In genomic region chr1:171868217-171868616, GRCh38 we compare ENCODE assay signal across 19 cellular contexts. TPM values are rescaled to one million over a fixed set of nuclear protein-coding genes. Genes with fewer than 3 reads are reported as not detected.
DNase-seq lines count a peak whose midpoint lies in the region; ATAC-seq, FAIRE-seq and TF ChIP-seq lines count a peak whose summit lies in the region.
"Had no signal": no experiment of that assay in that cellular context is flagged by ENCODE, and none has a peak within 500 bp of the region (broad histone marks: within the 10 kb centered on the region; RNA-seq: fewer than 3 reads in every experiment).

No MANE protein-coding gene starts in this region.

- H3K4me3 ChIP-seq in bronchial epithelial cell (ENCODE audit: low read depth, low read length) (no peak overlapping the region), lower lobe of right lung (no peak overlapping the region), tibial artery (no peak overlapping the region)
- H3K4me3 ChIP-seq: neural progenitor cell had no signal

- intact Hi-C loops in Calu3 (cut with micrococcal nuclease; ENCODE audit: unreplicated experiment): loop anchor here (5.0 kb wide), 1 partner anchor 44 kb away; no protein-coding TSS in a partner anchor
- intact Hi-C loops in lower lobe of right lung (cut with DNase I): no loop called here
- intact Hi-C loops in tibial artery (cut with DNase I; ENCODE audit: low total_unique reads): no loop called here

- peaks cover 4% of the 10 kb centered on the region for H3K27me3 Mint-ChIP-seq in Calu3 (ENCODE audit: unreplicated experiment)
- H3K27me3 Mint-ChIP-seq in activated CD8-positive, alpha-beta memory T cell treated with anti-CD3 and anti-CD28 coated beads, Interleukin-2, amount 10 ng/mL, durations not matched to agents 7 days and 5 days: peaks cover 20% of the 10 kb centered on the region

- H3K27ac ChIP-seq in lower lobe of right lung (no peak overlapping the region), tibial artery (no peak overlapping the region)
- H3K27ac ChIP-seq: neural progenitor cell, RWPE1 had no signal

- H3K36me3 ChIP-seq in bronchial epithelial cell (ENCODE audit: control insufficient read depth, insufficient read depth, low read length): no peaks in the 10 kb centered on the region
- no peaks in the 10 kb centered on the region for H3K36me3 ChIP-seq in lower lobe of right lung
- H3K36me3 ChIP-seq in tibial artery: no peaks in the 10 kb centered on the region
- H3K36me3 ChIP-seq: neural progenitor cell had no signal

- peak; percentile 62 to 67 for ATAC-seq in lower lobe of right lung
- ATAC-seq in activated CD8-positive, alpha-beta memory T cell treated with anti-CD3 and anti-CD28 coated beads, Interleukin-2, amount 10 ng/mL, durations not matched to agents 7 days and 5 days: no peak
- no peak for ATAC-seq in GM19328 (IDR thresholded peaks at IDR 0.05; ENCODE audit: unreplicated experiment)

- no peak overlapping the region for H3K27ac Mint-ChIP-seq in Calu3 (ENCODE audit: unreplicated experiment)
- no peak overlapping the region for H3K27ac Mint-ChIP-seq in activated CD8-positive, alpha-beta memory T cell treated with anti-CD3 and anti-CD28 coated beads, Interleukin-2, amount 10 ng/mL, durations not matched to agents 7 days and 5 days
- H3K27ac Mint-ChIP-seq: activated CD4-positive, alpha-beta T cell treated with anti-CD3 and anti-CD28 coated beads, Interleukin-2, amount 10 ng/mL, durations not matched to agents 24 days and 14 days; neural progenitor cell had no signal

- H3K36me3 Mint-ChIP-seq in Calu3 (ENCODE audit: insufficient read depth, unreplicated experiment): no peaks in the 10 kb centered on the region
- H3K36me3 Mint-ChIP-seq in activated CD8-positive, alpha-beta memory T cell treated with anti-CD3 and anti-CD28 coated beads, Interleukin-2, amount 10 ng/mL, durations not matched to agents 7 days and 5 days: no peaks in the 10 kb centered on the region
- H3K36me3 Mint-ChIP-seq: neural progenitor cell had no signal

- peak; percentile 12 for DNase-seq in Calu3
- peak; percentile 15 for DNase-seq in LoVo (ENCODE audit: low spot score)
- peak; percentile 22 for DNase-seq in bronchial epithelial cell (ENCODE audit: low read depth)
- DNase-seq in lower lobe of right lung: no peak
- DNase-seq in activated CD8-positive, alpha-beta memory T cell treated with anti-CD3 and anti-CD28 coated beads, Interleukin-2, amount 10 ng/mL, durations not matched to agents 7 days and 5 days: no peak
- DNase-seq in tibial artery: no peak
- no peak for DNase-seq in DMS53 treated with DMSO at 0.1 percent for 48 hours (lab: John Stamatoyannopoulos, UW; ENCODE audit: unreplicated experiment)
- DNase-seq: ACHN; activated CD4-positive, alpha-beta T cell treated with anti-CD3 and anti-CD28 coated beads, Interleukin-2, amount 10 ng/mL, durations not matched to agents 24 days and 14 days; activated effector memory CD4-positive, alpha-beta T cell treated with Interleukin-2 at 50 U/mL for 16 hours; H7; hypothalamus; kidney; SW 1271 had no signal

- no peaks in the 10 kb centered on the region for H3K27me3 ChIP-seq in bronchial epithelial cell (ENCODE audit: control insufficient read depth, insufficient read depth, low read length)
- no peaks in the 10 kb centered on the region for H3K27me3 ChIP-seq in lower lobe of right lung (ENCODE audit: low read depth)
- no peaks in the 10 kb centered on the region for H3K27me3 ChIP-seq in tibial artery
- H3K27me3 ChIP-seq: neural progenitor cell had no signal

- no peak overlapping the region for H3K4me3 Mint-ChIP-seq in Calu3 (ENCODE audit: low read depth, unreplicated experiment)
- no peak overlapping the region for H3K4me3 Mint-ChIP-seq in activated CD8-positive, alpha-beta memory T cell treated with anti-CD3 and anti-CD28 coated beads, Interleukin-2, amount 10 ng/mL, durations not matched to agents 7 days and 5 days
- H3K4me3 Mint-ChIP-seq: activated CD4-positive, alpha-beta T cell treated with anti-CD3 and anti-CD28 coated beads, Interleukin-2, amount 10 ng/mL, durations not matched to agents 24 days and 14 days; neural progenitor cell had no signal

- FAIRE-seq in bronchial epithelial cell (lab: Jason Lieb, UNC): no peak
- FAIRE-seq: endometrium, G401.6, kidney had no signal

- H3K9me3 Mint-ChIP-seq in Calu3 (ENCODE audit: low read depth, unreplicated experiment): no peaks in the 10 kb centered on the region
- no peaks in the 10 kb centered on the region for H3K9me3 Mint-ChIP-seq in activated CD8-positive, alpha-beta memory T cell treated with anti-CD3 and anti-CD28 coated beads, Interleukin-2, amount 10 ng/mL, durations not matched to agents 7 days and 5 days (ENCODE audit: low read depth)
- H3K9me3 Mint-ChIP-seq: activated CD4-positive, alpha-beta T cell treated with anti-CD3 and anti-CD28 coated beads, Interleukin-2, amount 10 ng/mL, durations not matched to agents 24 days and 14 days; neural progenitor cell had no signal

- BruUV-seq in Calu3 (replicated peaks; lab: Mats Ljungman, UMichigan): no TSS peak

- CTCF ChIA-PET in Calu3 (lab: Charles Lee): interaction anchor here (0.5 kb wide), 1 partner anchor 116 kb away, joined by 3 read pairs; no protein-coding TSS in a partner anchor
- CTCF ChIA-PET in activated CD8-positive, alpha-beta memory T cell treated with anti-CD3 and anti-CD28 coated beads, Interleukin-2, amount 10 ng/mL, durations not matched to agents 7 days and 5 days (lab: Charles Lee): interaction anchor here (1.0 kb wide), 1 partner anchor 33 kb away, joined by 3 read pairs; no protein-coding TSS in a partner anchor

- H3K9me3 ChIP-seq in lower lobe of right lung (no peaks in the 10 kb centered on the region), tibial artery (no peaks in the 10 kb centered on the region)

- TF ChIP-seq CTCF in Calu3 (IDR thresholded peaks at IDR 0.05; ENCODE audit: unreplicated experiment) (no peak), bronchial epithelial cell (IDR thresholded peaks at IDR 0.05; ENCODE audit: insufficient read depth, low read length, severe bottlenecking) (no peak), lower lobe of right lung (IDR thresholded peaks at IDR 0.05) (no peak), tibial artery (IDR thresholded peaks at IDR 0.05) (no peak)

- H3K4me1 Mint-ChIP-seq in Calu3 (ENCODE audit: low read depth, unreplicated experiment): no peaks in the 10 kb centered on the region
- H3K4me1 Mint-ChIP-seq in activated CD8-positive, alpha-beta memory T cell treated with anti-CD3 and anti-CD28 coated beads, Interleukin-2, amount 10 ng/mL, durations not matched to agents 7 days and 5 days: no peaks in the 10 kb centered on the region
- H3K4me1 Mint-ChIP-seq: activated CD4-positive, alpha-beta T cell treated with anti-CD3 and anti-CD28 coated beads, Interleukin-2, amount 10 ng/mL, durations not matched to agents 24 days and 14 days had no signal

- H3K4me1 ChIP-seq in lower lobe of right lung (peaks cover 9% of the 10 kb centered on the region), tibial artery (no peaks in the 10 kb centered on the region)

RNA-seq across cellular contexts. Expression of gene DNM3, which starts 26.9 kb away (rescaled TPM):
- total RNA-seq in Calu3 (2022) (1.2 and 1.3 TPM in 2 replicates), bronchial epithelial cell (0.64 and 1.3 TPM in 2 replicates), lower lobe of right lung (12.4 TPM)
- total RNA-seq in activated CD8-positive, alpha-beta memory T cell treated with anti-CD3 and anti-CD28 coated beads, Interleukin-2, amount 10 ng/mL, durations not matched to agents 7 days and 5 days: 1 to 10 TPM; 1.7 to 2.2 TPM

Comparison
In these comparisons a context has a peak if more than half of its experiments do, and no peak if none do; other contexts are left out.
1. DNase-seq: peak in Calu3 (single experiment), LoVo (single experiment) and bronchial epithelial cell (single experiment); none in lower lobe of right lung (single experiment), activated CD8-positive, alpha-beta memory T cell treated with anti-CD3 and anti-CD28 coated beads, Interleukin-2, amount 10 ng/mL, durations not matched to agents 7 days and 5 days (single experiment), tibial artery (0 of 2) and DMS53 treated with DMSO at 0.1 percent for 48 hours (single experiment).
2. ATAC-seq: peak in lower lobe of right lung (2 of 2); none in activated CD8-positive, alpha-beta memory T cell treated with anti-CD3 and anti-CD28 coated beads, Interleukin-2, amount 10 ng/mL, durations not matched to agents 7 days and 5 days (single experiment) and GM19328 (single experiment).